15 cellular contexts compared by ENCODE assay signal in genomic region chr22:27487600-27488450, GRCh38.
DNase-seq lines count a peak whose midpoint lies in the region; ATAC-seq and TF ChIP-seq lines count a peak whose summit lies in the region.
"Had no signal": no experiment of that assay in that cellular context is flagged by ENCODE, and none has a peak within 500 bp of the region (broad histone marks: within the 10 kb centered on the region; RNA-seq: fewer than 3 reads in every experiment).

No MANE protein-coding gene starts in this region.

- DNase-seq in HS-27A (ENCODE audit: low read depth), result peak; percentile 43
- DNase-seq in astrocyte of the hippocampus (ENCODE audit: low read depth, low spot score), result peak; percentile 45
- no peak for DNase-seq in left lung
- no peak for DNase-seq in upper lobe of right lung
- no peak for DNase-seq in G401 (ENCODE audit: low spot score)
- DNase-seq: activated gamma-delta T cell treated with Interleukin-2 at 50 U/mL for 16 hours, KBM-7, kidney, NCI-H1436 treated with DMSO at 0.1 percent for 48 hours, T1000 had no signal

- intact Hi-C loops in left lung (cut with DNase I) (no loop called here), upper lobe of right lung (cut with DNase I) (no loop called here)

- H3K36me3 ChIP-seq in left lung (no peaks in the 10 kb centered on the region), upper lobe of right lung (no peaks in the 10 kb centered on the region)
- H3K36me3 ChIP-seq: cardiac muscle cell, upper lobe of left lung had no signal

- H3K27ac ChIP-seq in left lung (no peak overlapping the region), upper lobe of right lung (no peak overlapping the region)
- H3K27ac ChIP-seq: C4-2B, cardiac muscle cell, upper lobe of left lung had no signal

- H3K9me3 ChIP-seq in left lung (peaks cover 0 to 11% of the 10 kb centered on the region in 2 donors), upper lobe of right lung (no peaks in the 10 kb centered on the region)

- no peaks in the 10 kb centered on the region for H3K4me1 ChIP-seq in left lung
- H3K4me1 ChIP-seq in upper lobe of right lung, result no peaks in the 10 kb centered on the region

- ATAC-seq in left lung, result peak; percentile 92
- peak; percentile 54 for ATAC-seq in upper lobe of right lung
- ATAC-seq in GM19023 (IDR thresholded peaks at IDR 0.05; ENCODE audit: unreplicated experiment), result no peak
- no peak for ATAC-seq in GM18502 (IDR thresholded peaks at IDR 0.05; ENCODE audit: poor library complexity, unreplicated experiment)

- in situ Hi-C loops in G401 (cut with HindIII; ENCODE audit: low sequenced_read_pairs), result no loop called here

- H3K4me3 ChIP-seq in left lung (no peak overlapping the region), upper lobe of right lung (no peak overlapping the region)
- H3K4me3 ChIP-seq: cardiac muscle cell, upper lobe of left lung had no signal

- H3K27me3 ChIP-seq in left lung (peaks cover 0 to 44% of the 10 kb centered on the region in 2 donors), upper lobe of right lung (no peaks in the 10 kb centered on the region)
- H3K27me3 ChIP-seq: cardiac muscle cell, upper lobe of left lung had no signal

- TF ChIP-seq CTCF in left lung (IDR thresholded peaks at IDR 0.05), result no peak
- no peak for TF ChIP-seq CTCF in upper lobe of right lung (IDR thresholded peaks at IDR 0.05)

Comparison
In these comparisons a context has a peak if more than half of its experiments do, and no peak if none do; other contexts are left out.
1. DNase-seq: peak in HS-27A (single experiment) and astrocyte of the hippocampus (single experiment); none in left lung (0 of 2), upper lobe of right lung (single experiment) and G401 (single experiment).
2. ATAC-seq: peak in left lung (single experiment) and upper lobe of right lung (single experiment); none in GM19023 (single experiment) and GM18502 (single experiment).